ENCODE assay signal across 22 cellular contexts in the genomic region with DNA sequence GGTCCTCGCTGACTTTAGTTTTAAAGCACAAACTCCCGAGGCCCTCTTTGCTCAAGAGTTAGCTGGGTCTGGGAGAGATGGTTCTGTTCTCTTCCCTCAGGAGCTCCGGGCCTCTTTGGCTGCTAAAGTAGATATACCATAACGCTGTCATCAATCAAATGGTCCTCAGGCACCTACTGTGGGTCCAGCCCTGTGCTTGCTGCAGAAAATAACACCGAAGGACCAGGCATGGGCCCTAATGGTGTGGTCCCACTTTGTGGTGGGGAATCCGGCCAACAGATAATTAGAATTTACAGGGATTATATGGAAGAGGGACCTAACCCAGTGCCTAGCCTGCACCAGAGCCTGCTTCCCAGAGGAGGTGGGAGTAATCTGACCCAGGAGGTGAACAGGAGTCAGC.
"Had no signal": no experiment of that assay in that cellular context is flagged by ENCODE, and none has a peak within 500 bp of the region (broad histone marks: within the 10 kb centered on the region; RNA-seq: fewer than 3 reads in every experiment).

No MANE protein-coding gene starts in this region.

- H3K9me3 ChIP-seq: colonic mucosa, esophagus squamous epithelium, gastrocnemius medialis, gastroesophageal sphincter, heart left ventricle, heart right ventricle had no signal

- H3K4me1 ChIP-seq: colonic mucosa, esophagus squamous epithelium, foreskin keratinocyte, gastrocnemius medialis, gastroesophageal sphincter, heart left ventricle, heart right ventricle had no signal

- H3K27me3 ChIP-seq: colonic mucosa, dorsolateral prefrontal cortex, esophagus squamous epithelium, foreskin keratinocyte, gastrocnemius medialis, gastroesophageal sphincter, heart left ventricle, heart right ventricle had no signal

- H3K27ac ChIP-seq: colonic mucosa, coronary artery, dorsolateral prefrontal cortex, epithelial cell of prostate, esophagus squamous epithelium, foreskin keratinocyte, gastrocnemius medialis, gastroesophageal sphincter, heart left ventricle, heart right ventricle had no signal

- H3K4me3 ChIP-seq: colonic mucosa, coronary artery, dorsolateral prefrontal cortex, esophagus squamous epithelium, gastrocnemius medialis, gastroesophageal sphincter, heart left ventricle, heart right ventricle had no signal

- DNase-seq: colonic mucosa; cortex of kidney; dermis blood vessel endothelial cell; dorsolateral prefrontal cortex; effector CD4-positive, alpha-beta T cell; effector CD8-positive, alpha-beta T cell; effector memory CD4-positive, alpha-beta T cell; effector memory CD8-positive, alpha-beta T cell; endodermal cell; erythroblast; esophagus squamous epithelium; foreskin fibroblast; foreskin keratinocyte; foreskin melanocyte; gastrocnemius medialis; glutamatergic neuron; head of caudate nucleus; heart left ventricle; heart right ventricle had no signal

- H3K36me3 ChIP-seq: colonic mucosa, esophagus squamous epithelium, gastrocnemius medialis, gastroesophageal sphincter, heart left ventricle, heart right ventricle had no signal
